In genomic region chr3:54538346-54538745, GRCh38 we compare ENCODE assay signal across 18 cellular contexts.
DNase-seq lines count a peak whose midpoint lies in the region; ATAC-seq and TF ChIP-seq lines count a peak whose summit lies in the region.
"Had no signal": no experiment of that assay in that cellular context is flagged by ENCODE, and none has a peak within 500 bp of the region (broad histone marks: within the 10 kb centered on the region; RNA-seq: fewer than 3 reads in every experiment).

No MANE protein-coding gene starts in this region.

- intact Hi-C loops in ovary (cut with DNase I) = no loop called here

- no peak overlapping the region for H3K27ac ChIP-seq in ovary
- H3K27ac ChIP-seq: cardiac muscle cell, gastrocnemius medialis, upper lobe of left lung had no signal

- no peaks in the 10 kb centered on the region for H3K27me3 ChIP-seq in ovary
- H3K27me3 ChIP-seq: cardiac muscle cell, gastrocnemius medialis, upper lobe of left lung had no signal

- no peak for ATAC-seq in HG02678 (IDR thresholded peaks at IDR 0.05; ENCODE audit: unreplicated experiment)
- ATAC-seq: gastrocnemius medialis, mucosa of descending colon, Panc1 had no signal

- TF ChIP-seq CTCF in AG09319 (IDR thresholded peaks at IDR 0.05; ENCODE audit: low read depth, low read length) (peak; percentile 20), GM12872 (IDR thresholded peaks at IDR 0.05; ENCODE audit: insufficient read depth, low read depth, low read length) (peak; percentile 33; the same call in 1 of the 3 replicates), ovary (IDR thresholded peaks at IDR 0.05) (no peak)

- no peak for TF ChIP-seq EP300 in ovary (IDR thresholded peaks at IDR 0.05)

- H3K9me3 ChIP-seq in ovary = no peaks in the 10 kb centered on the region
- H3K9me3 ChIP-seq: gastrocnemius medialis, HAP-1, mucosa of descending colon, upper lobe of left lung had no signal

- no peaks in the 10 kb centered on the region for H3K36me3 ChIP-seq in ovary
- H3K36me3 ChIP-seq: cardiac muscle cell, gastrocnemius medialis, HAP-1, upper lobe of left lung had no signal

- 80 to 83% (median 82%) methylated on average over 5 of the region's 5 CpGs for WGBS in ovary, 3 donors

- DNase-seq in AG09319 (ENCODE audit: extremely low read depth, low read depth) = no peak
- peak; percentile 10 for DNase-seq in RPMI7951 (ENCODE audit: low read depth)
- peak; percentile 19 for DNase-seq in iPS DF 4.7 (ENCODE audit: extremely low read depth, low spot score)
- DNase-seq in stimulated activated CD4-positive, alpha-beta T cell treated with anti-CD3 and anti-CD28 coated beads, Interleukin-4, amount 100 ng/mL, for 4 hours = no peak
- no peak for DNase-seq in stimulated activated CD4-positive, alpha-beta T cell treated with anti-CD3 and anti-CD28 coated beads, Interleukin-12 subunit alpha, Interleukin-12 subunit beta, amount 100 ng/mL, for 4 hours
- DNase-seq in ovary = no peak
- DNase-seq: gastrocnemius medialis; kidney glomerular epithelial cell; mucosa of descending colon; NCI-H1417; stimulated activated naive CD4-positive, alpha-beta T cell; T-helper 2 cell; upper lobe of left lung had no signal

- no peak overlapping the region for H3K4me3 ChIP-seq in ovary
- H3K4me3 ChIP-seq: cardiac muscle cell, gastrocnemius medialis, HAP-1, mucosa of descending colon, upper lobe of left lung had no signal

- peaks cover 1% of the 10 kb centered on the region for H3K4me1 ChIP-seq in ovary (ENCODE audit: insufficient read depth)
- H3K4me1 ChIP-seq: HAP-1, upper lobe of left lung had no signal

- TF ChIP-seq POLR2A in ovary (IDR thresholded peaks at IDR 0.05) = no peak

Comparison
In these comparisons a context has a peak if more than half of its experiments do, and no peak if none do; other contexts are left out.
1. DNase-seq: peak in RPMI7951 (single experiment) and iPS DF 4.7 (single experiment); none in AG09319 (single experiment), stimulated activated CD4-positive, alpha-beta T cell treated with anti-CD3 and anti-CD28 coated beads, Interleukin-4, amount 100 ng/mL, for 4 hours (0 of 2), stimulated activated CD4-positive, alpha-beta T cell treated with anti-CD3 and anti-CD28 coated beads, Interleukin-12 subunit alpha, Interleukin-12 subunit beta, amount 100 ng/mL, for 4 hours (single experiment) and ovary (0 of 5).
2. CTCF ChIP-seq: peak in AG09319 (single experiment) and GM12872 (single experiment); none in ovary (0 of 3).